In genomic region chr12:4117386-4118016, GRCh38 we compare ENCODE assay signal across 9 cellular contexts.
A peak's percentile ranks its signal among the peaks of the same experiment; 100 is the strongest.
DNase-seq lines count a peak whose midpoint lies in the region; ATAC-seq, FAIRE-seq and TF ChIP-seq lines count a peak whose summit lies in the region.
"Had no signal": no experiment of that assay in that cellular context is flagged by ENCODE, and none has a peak within 500 bp of the region (broad histone marks: within the 10 kb centered on the region; RNA-seq: fewer than 3 reads in every experiment).

No MANE protein-coding gene starts in this region.

- H3K27ac ChIP-seq in H1 (ENCODE audit: low read depth, low read length) (no peak overlapping the region), substantia nigra (ENCODE audit: low read depth, low read length, poor library complexity, severe bottlenecking) (no peak overlapping the region), prostate gland (no peak overlapping the region)
- H3K27ac ChIP-seq: left ventricle myocardium inferior had no signal

- H4K20me1 ChIP-seq in H1 (replicated peaks in 1 of 2; ENCODE audit: control insufficient read depth in 1 of 2, insufficient read depth in 2 of 2, low read length in 2 of 2): no peaks in the 10 kb centered on the region

- H3K4me3 Mint-ChIP-seq in CD14-positive monocyte: peak overlapping the region; percentile 37 to 80

- no peak overlapping the region; the same call in 1 of the 2 replicates for H4K8ac ChIP-seq in H1 (ENCODE audit: extremely low read depth, insufficient read depth, low read length)

- no peak overlapping the region for H2BK15ac ChIP-seq in H1 (ENCODE audit: low read length)

- peaks cover 1% of the 10 kb centered on the region; the same call in 1 of the 2 replicates for H3K23me2 ChIP-seq in H1 (ENCODE audit: low read depth, low read length)

- no peaks in the 10 kb centered on the region for H3K36me3 Mint-ChIP-seq in CD14-positive monocyte

- H3K4ac ChIP-seq in H1 (replicated peaks; ENCODE audit: insufficient read length, low read depth, low read length): no peak overlapping the region

- CTCF ChIA-PET in H1 (lab: Charles Lee; ENCODE audit: partially characterized antibody): interaction anchor here (0.9 to 6.6 kb wide), 10 partner anchors 10 to 235 kb away, joined by 3 to 44 read pairs (median 7); partner anchors contain the start of gene CCND2

- peaks cover 0 to 3% (median 0%) of the 10 kb centered on the region in 7 donors for H3K9me3 Mint-ChIP-seq in CD14-positive monocyte

- H3K4me3 ChIP-seq in H1 (ENCODE audit: extremely low read depth in 1 of 4, insufficient read depth in 2 of 4, low read depth in 3 of 4, low read length in 4 of 4) (no peak overlapping the region), prostate gland (no peak overlapping the region)
- H3K4me3 ChIP-seq: left ventricle myocardium inferior had no signal

- no peak overlapping the region for H2AFZ ChIP-seq in H1 (ENCODE audit: low read length)

- 90% methylated on average over 12 of the region's 12 CpGs; no CpG with 5 or more reads in 1 of the 2 experiments for WGBS in H1 (ENCODE audit: extremely low coverage in 1 of 2, insufficient coverage in 1 of 2, insufficient read length in 1 of 2, insufficient replicate concordance in 2 of 2, low coverage in 1 of 2, low lambda C conversion rate in 2 of 2, missing lambda C conversion rate in 1 of 2), 2 experiments
- WGBS in prostate gland: 90% methylated on average over 12 of the region's 12 CpGs

- ATAC-seq in GM19397 (IDR thresholded peaks at IDR 0.05; ENCODE audit: unreplicated experiment): peak; percentile 1

- H4K91ac ChIP-seq in H1 (replicated peaks; ENCODE audit: insufficient read length, low read length): no peak overlapping the region

- no peak for TF ChIP-seq RAD21 in H1 (IDR thresholded peaks at IDR 0.05 in 1 of 2, conservative IDR thresholded peaks at IDR 0.05 in 1 of 2; ENCODE audit: low read depth in 2 of 2, low read length in 2 of 2)

- no peaks in the 10 kb centered on the region for H3K79me1 ChIP-seq in H1 (ENCODE audit: low read depth, low read length)

- TF ChIP-seq POLR2A in H1 (IDR thresholded peaks at IDR 0.05; ENCODE audit: control extremely low read depth in 1 of 2, low read depth in 2 of 2, low read length in 2 of 2) (no peak), prostate gland (IDR thresholded peaks at IDR 0.05) (no peak)

- peaks cover 27 to 39% (median 32%) of the 10 kb centered on the region in 3 donors for H3K27me3 Mint-ChIP-seq in CD14-positive monocyte (ENCODE audit: low read depth in 3 of 3)

- POLR2A ChIA-PET in H1 (lab: Charles Lee; ENCODE audit: partially characterized antibody): interaction anchor here (0.7 to 10.1 kb wide), 8 partner anchors 10 to 239 kb away, joined by 3 to 58 read pairs (median 6); partner anchors contain the start of gene CCND2

- H3K56ac ChIP-seq in H1 (replicated peaks; ENCODE audit: insufficient read length, low read depth, low read length): no peak overlapping the region

- H3K9ac ChIP-seq in H1 (replicated peaks in 1 of 4; ENCODE audit: extremely low read depth in 1 of 4, low read depth in 3 of 4, low read length in 3 of 4): no peak overlapping the region

- no peak overlapping the region for H4K5ac ChIP-seq in H1 (ENCODE audit: insufficient read length, low read depth, low read length)

- no peak overlapping the region for H2BK120ac ChIP-seq in H1 (replicated peaks; ENCODE audit: low read depth, low read length)

- TF ChIP-seq EP300 in H1 (IDR thresholded peaks at IDR 0.05; ENCODE audit: borderline replicate concordance in 1 of 2, low read depth in 2 of 2, low read length in 2 of 2): no peak

- H3K14ac ChIP-seq in H1 (ENCODE audit: insufficient read length): no peak overlapping the region

- no peaks in the 10 kb centered on the region for H3K36me3 ChIP-seq in H1 (ENCODE audit: control insufficient read depth in 2 of 4, insufficient read depth in 4 of 4, low read length in 3 of 4)
- no peaks in the 10 kb centered on the region for H3K36me3 ChIP-seq in prostate gland
- H3K36me3 ChIP-seq: left ventricle myocardium inferior had no signal

- no peak for FAIRE-seq in H1 (lab: Jason Lieb, UNC)

- no peaks in the 10 kb centered on the region for H3K79me2 ChIP-seq in H1 (ENCODE audit: control insufficient read depth in 1 of 2, insufficient read depth in 2 of 2, low read length in 2 of 2)

- no peak overlapping the region for H3K23ac ChIP-seq in H1 (ENCODE audit: insufficient read length)

- peak overlapping the region; percentile 51 to 87 (median 78) for H3K27ac Mint-ChIP-seq in CD14-positive monocyte

- intact Hi-C loops in CD14-positive monocyte (cut with micrococcal nuclease) (loop anchor here in 1 of 2 donors (5.0 kb wide), 1 partner anchor 155 kb away; the partner anchor contains the start of gene CCND2), prostate gland (cut with DNase I) (no loop called here)

- peak overlapping the region; percentile 41; the same call in 1 of the 2 replicates for H2BK12ac ChIP-seq in H1 (ENCODE audit: low read depth, low read length)

- no peak overlapping the region for H3K18ac ChIP-seq in H1 (ENCODE audit: extremely low read depth, low read length)

- DNase-seq in CD14-positive monocyte (ENCODE audit: low spot score) (no peak), NOMO-1 (lab: John Stamatoyannopoulos, UW; ENCODE audit: unreplicated experiment in 2 of 2) (peak; percentile 12 to 33), H1 (ENCODE audit: low read depth in 1 of 2, low spot score in 2 of 2) (peak in 1 of 2 experiments; percentile 40), substantia nigra (lab: John Stamatoyannopoulos, UW) (no peak), NCI-H2196 treated with DMSO at 0.1 percent for 48 hours (lab: John Stamatoyannopoulos, UW; ENCODE audit: unreplicated experiment) (no peak), prostate gland (ENCODE audit: low spot score) (no peak), NCI-H2029 (lab: John Stamatoyannopoulos, UW) (no peak)

- H3K9me3 ChIP-seq in H1 (ENCODE audit: insufficient read depth in 2 of 2, low read depth in 1 of 2, low read length in 1 of 2): no peaks in the 10 kb centered on the region
- H3K9me3 ChIP-seq in prostate gland: no peaks in the 10 kb centered on the region
- H3K9me3 ChIP-seq: left ventricle myocardium inferior had no signal

- TF ChIP-seq CTCF in CD14-positive monocyte (IDR thresholded peaks at IDR 0.05) (no peak), H1 (IDR thresholded peaks at IDR 0.05; ENCODE audit: control extremely low read depth in 1 of 3, insufficient read depth in 1 of 3, low read depth in 1 of 3, low read length in 3 of 3) (no peak), prostate gland (IDR thresholded peaks at IDR 0.05) (no peak)

- H3K4me1 ChIP-seq in H1 (replicated peaks in 1 of 4; ENCODE audit: control insufficient read depth in 3 of 4, insufficient read depth in 4 of 4, low read length in 3 of 4): peaks cover 3 to 10% (median 6%) of the 10 kb centered on the region in 4 experiments; a peak in 6 of 7 replicates
- no peaks in the 10 kb centered on the region for H3K4me1 ChIP-seq in prostate gland (replicated peaks)

- H2BK5ac ChIP-seq in H1 (ENCODE audit: low read depth, low read length): 0 out of 2 replicates have a peak overlapping the region, but pooled peaks have one; percentile 18

- peaks cover 54% of the 10 kb centered on the region for H3K4me1 Mint-ChIP-seq in CD14-positive monocyte

- peak overlapping the region; percentile 79; the same call in 1 of the 2 replicates for H2AK5ac ChIP-seq in H1 (ENCODE audit: low read depth, low read length)

- H2BK20ac ChIP-seq in H1 (ENCODE audit: low read length): no peak overlapping the region; the same call in 1 of the 2 replicates

- H3K27me3 ChIP-seq in H1 (replicated peaks in 1 of 4; ENCODE audit: control insufficient read depth in 3 of 4, extremely low read depth in 1 of 4, insufficient read depth in 3 of 4, low read length in 3 of 4): no peaks in the 10 kb centered on the region
- peaks cover 4% of the 10 kb centered on the region for H3K27me3 ChIP-seq in prostate gland (replicated peaks; ENCODE audit: insufficient read depth)

- H3K4me2 ChIP-seq in H1 (ENCODE audit: insufficient read depth in 1 of 2, low read depth in 2 of 2, low read length in 2 of 2): no peak overlapping the region; a peak in 1 of 4 replicates

TF ChIP-seq in H1, 55 proteins besides CTCF, POLR2A, EP300 and RAD21 (continues in another document):
- TF ChIP-seq RFX5 (IDR thresholded peaks at IDR 0.05; ENCODE audit: borderline replicate concordance, low read depth, low read length) (no peak), HDAC6 (IDR thresholded peaks at IDR 0.05; ENCODE audit: low read depth, low read length) (no peak), SP2 (IDR thresholded peaks at IDR 0.05; ENCODE audit: low read length) (no peak), TCF12 (IDR thresholded peaks at IDR 0.05; ENCODE audit: low read depth, low read length) (no peak), CREB1 (IDR thresholded peaks at IDR 0.05) (no peak), FOSL1 (IDR thresholded peaks at IDR 0.05; ENCODE audit: insufficient read depth, low read depth, low read length) (no peak), ATF2 (IDR thresholded peaks at IDR 0.05; ENCODE audit: low read length) (no peak), CEBPB (IDR thresholded peaks at IDR 0.05; ENCODE audit: low read depth, low read length) (no peak), PHF8 (conservative IDR thresholded peaks at IDR 0.05; ENCODE audit: low read depth, low read length) (no peak), SRF (IDR thresholded peaks at IDR 0.05; ENCODE audit: low read depth, low read length) (no peak), CTBP2 (IDR thresholded peaks at IDR 0.05; ENCODE audit: borderline replicate concordance, insufficient read depth, insufficient read length, low read length) (no peak), GABPA (IDR thresholded peaks at IDR 0.05; ENCODE audit: borderline replicate concordance, insufficient read depth, low read length) (no peak), RXRA (IDR thresholded peaks at IDR 0.05; ENCODE audit: insufficient read depth, low read depth, low read length) (no peak), EZH2 (IDR thresholded peaks at IDR 0.05; ENCODE audit: low read depth, low read length, severe bottlenecking) (no peak), TAF1 (IDR thresholded peaks at IDR 0.05; ENCODE audit: low read depth, low read length) (no peak), CBX5 (IDR thresholded peaks at IDR 0.05; ENCODE audit: low read depth, low read length) (no peak)

Comparison
In these comparisons a context has a peak if more than half of its experiments do, and no peak if none do; other contexts are left out.
1. DNase-seq: peak in NOMO-1 (2 of 2); none in CD14-positive monocyte (single experiment), substantia nigra (0 of 49), NCI-H2196 treated with DMSO at 0.1 percent for 48 hours (single experiment), prostate gland (single experiment) and NCI-H2029 (single experiment).